ENCODE assay signal across 2 cellular contexts in the genomic region with DNA sequence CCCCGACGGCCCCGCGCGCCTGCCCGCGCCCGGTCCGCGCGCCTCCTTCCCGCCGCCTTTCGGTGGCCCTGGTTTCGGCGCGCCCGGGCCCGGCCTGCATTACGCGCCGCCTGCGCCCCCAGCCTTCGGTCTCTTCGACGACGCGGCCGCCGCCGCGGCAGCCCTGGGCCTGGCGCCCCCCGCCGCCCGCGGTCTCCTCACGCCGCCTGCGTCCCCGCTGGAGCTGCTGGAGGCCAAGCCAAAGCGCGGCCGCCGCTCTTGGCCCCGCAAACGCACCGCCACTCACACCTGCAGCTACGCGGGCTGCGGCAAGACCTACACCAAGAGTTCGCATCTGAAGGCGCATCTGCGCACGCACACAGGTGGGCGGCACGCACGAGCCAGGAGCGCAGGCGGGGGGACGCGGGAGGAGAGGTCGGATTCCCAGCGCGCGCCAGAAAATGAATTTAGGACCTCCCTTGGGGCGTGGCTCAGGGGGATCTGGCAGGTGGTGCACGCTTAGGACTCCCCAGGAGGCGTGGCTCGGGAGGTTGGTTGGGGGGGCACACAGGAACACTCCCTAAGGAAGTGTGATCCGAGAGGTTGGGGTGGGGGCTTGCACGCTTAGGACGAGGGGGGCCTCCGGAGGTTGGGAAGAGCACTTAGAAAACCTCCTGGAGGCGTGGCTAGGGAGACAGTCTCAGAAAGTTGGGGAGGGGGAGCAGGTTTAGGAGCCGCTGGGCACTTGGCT.
TF ChIP-seq lines count a peak whose summit lies in the region.

No MANE protein-coding gene starts in this region.

TF ChIP-seq in SK-N-SH, 30 proteins besides CTCF, POLR2A, EP300 and RAD21 (continued from another document):
- TF ChIP-seq, protein P1, sequence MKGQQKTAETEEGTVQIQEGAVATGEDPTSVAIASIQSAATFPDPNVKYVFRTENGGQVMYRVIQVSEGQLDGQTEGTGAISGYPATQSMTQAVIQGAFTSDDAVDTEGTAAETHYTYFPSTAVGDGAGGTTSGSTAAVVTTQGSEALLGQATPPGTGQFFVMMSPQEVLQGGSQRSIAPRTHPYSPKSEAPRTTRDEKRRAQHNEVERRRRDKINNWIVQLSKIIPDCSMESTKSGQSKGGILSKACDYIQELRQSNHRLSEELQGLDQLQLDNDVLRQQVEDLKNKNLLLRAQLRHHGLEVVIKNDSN (IDR thresholded peaks at IDR 0.05; ENCODE audit: borderline replicate concordance, low read depth), result no peak
- TF ChIP-seq, protein P2, sequence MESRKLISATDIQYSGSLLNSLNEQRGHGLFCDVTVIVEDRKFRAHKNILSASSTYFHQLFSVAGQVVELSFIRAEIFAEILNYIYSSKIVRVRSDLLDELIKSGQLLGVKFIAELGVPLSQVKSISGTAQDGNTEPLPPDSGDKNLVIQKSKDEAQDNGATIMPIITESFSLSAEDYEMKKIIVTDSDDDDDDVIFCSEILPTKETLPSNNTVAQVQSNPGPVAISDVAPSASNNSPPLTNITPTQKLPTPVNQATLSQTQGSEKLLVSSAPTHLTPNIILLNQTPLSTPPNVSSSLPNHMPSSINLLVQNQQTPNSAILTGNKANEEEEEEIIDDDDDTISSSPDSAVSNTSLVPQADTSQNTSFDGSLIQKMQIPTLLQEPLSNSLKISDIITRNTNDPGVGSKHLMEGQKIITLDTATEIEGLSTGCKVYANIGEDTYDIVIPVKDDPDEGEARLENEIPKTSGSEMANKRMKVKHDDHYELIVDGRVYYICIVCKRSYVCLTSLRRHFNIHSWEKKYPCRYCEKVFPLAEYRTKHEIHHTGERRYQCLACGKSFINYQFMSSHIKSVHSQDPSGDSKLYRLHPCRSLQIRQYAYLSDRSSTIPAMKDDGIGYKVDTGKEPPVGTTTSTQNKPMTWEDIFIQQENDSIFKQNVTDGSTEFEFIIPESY (IDR thresholded peaks at IDR 0.05; ENCODE audit: borderline replicate concordance, low read depth), result no peak
- TF ChIP-seq YY1 (IDR thresholded peaks at IDR 0.05; ENCODE audit: low read depth), result no peak
- TF ChIP-seq, protein P3, sequence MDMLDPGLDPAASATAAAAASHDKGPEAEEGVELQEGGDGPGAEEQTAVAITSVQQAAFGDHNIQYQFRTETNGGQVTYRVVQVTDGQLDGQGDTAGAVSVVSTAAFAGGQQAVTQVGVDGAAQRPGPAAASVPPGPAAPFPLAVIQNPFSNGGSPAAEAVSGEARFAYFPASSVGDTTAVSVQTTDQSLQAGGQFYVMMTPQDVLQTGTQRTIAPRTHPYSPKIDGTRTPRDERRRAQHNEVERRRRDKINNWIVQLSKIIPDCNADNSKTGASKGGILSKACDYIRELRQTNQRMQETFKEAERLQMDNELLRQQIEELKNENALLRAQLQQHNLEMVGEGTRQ (IDR thresholded peaks at IDR 0.05; ENCODE audit: borderline replicate concordance, low read depth, low read length), result no peak
- no peak for TF ChIP-seq FOXM1 (IDR thresholded peaks at IDR 0.05; ENCODE audit: low read depth)
- TF ChIP-seq CHD2 (IDR thresholded peaks at IDR 0.05; ENCODE audit: low read length, partially characterized antibody), result no peak

TF ChIP-seq in SK-N-SH treated with all-trans-retinoic acid at 6 μM for 48 hours, 23 proteins besides CTCF, POLR2A, EP300 and RAD21 (continued from another document):
- TF ChIP-seq ZNF70 (CRISPR knock-in tag; IDR thresholded peaks at IDR 0.05) (no peak), ARNTL (CRISPR knock-in tag; IDR thresholded peaks at IDR 0.05; ENCODE audit: borderline replicate concordance, low read depth) (no peak), ZNF8 (CRISPR knock-in tag; IDR thresholded peaks at IDR 0.05) (no peak), TCF4 (CRISPR knock-in tag; IDR thresholded peaks at IDR 0.05; ENCODE audit: borderline replicate concordance) (no peak), TOX (CRISPR knock-in tag; IDR thresholded peaks at IDR 0.05; ENCODE audit: borderline replicate concordance) (no peak)
- TF ChIP-seq, protein P4, sequence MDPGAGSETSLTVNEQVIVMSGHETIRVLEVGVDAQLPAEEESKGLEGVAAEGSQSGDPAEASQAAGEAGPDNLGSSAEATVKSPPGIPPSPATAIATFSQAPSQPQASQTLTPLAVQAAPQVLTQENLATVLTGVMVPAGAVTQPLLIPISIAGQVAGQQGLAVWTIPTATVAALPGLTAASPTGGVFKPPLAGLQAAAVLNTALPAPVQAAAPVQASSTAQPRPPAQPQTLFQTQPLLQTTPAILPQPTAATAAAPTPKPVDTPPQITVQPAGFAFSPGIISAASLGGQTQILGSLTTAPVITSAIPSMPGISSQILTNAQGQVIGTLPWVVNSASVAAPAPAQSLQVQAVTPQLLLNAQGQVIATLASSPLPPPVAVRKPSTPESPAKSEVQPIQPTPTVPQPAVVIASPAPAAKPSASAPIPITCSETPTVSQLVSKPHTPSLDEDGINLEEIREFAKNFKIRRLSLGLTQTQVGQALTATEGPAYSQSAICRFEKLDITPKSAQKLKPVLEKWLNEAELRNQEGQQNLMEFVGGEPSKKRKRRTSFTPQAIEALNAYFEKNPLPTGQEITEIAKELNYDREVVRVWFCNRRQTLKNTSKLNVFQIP (CRISPR knock-in tag; IDR thresholded peaks at IDR 0.05; ENCODE audit: borderline replicate concordance, low read depth), result no peak
